13 cellular contexts compared by ENCODE assay signal in the genomic region with DNA sequence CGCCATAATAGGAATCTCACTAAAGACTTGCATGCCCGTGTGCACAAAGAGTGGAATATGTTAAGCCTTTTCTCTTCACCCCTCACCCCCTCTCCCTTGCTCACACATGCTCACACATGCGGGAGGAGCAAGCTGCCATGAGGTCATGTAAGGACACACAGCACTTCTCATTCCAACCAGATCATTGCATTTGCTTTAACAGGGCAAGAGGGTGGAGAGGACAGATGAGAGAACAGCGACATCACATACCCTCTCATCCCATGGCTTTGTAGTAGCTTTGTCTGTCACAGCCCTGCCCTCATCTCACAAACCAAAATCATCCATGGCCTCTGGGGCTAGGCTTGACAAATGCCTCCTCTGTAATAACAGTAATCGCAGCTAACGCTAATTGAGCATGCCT.
DNase-seq lines count a peak whose midpoint lies in the region; TF ChIP-seq lines count a peak whose summit lies in the region.
"Had no signal": no experiment of that assay in that cellular context is flagged by ENCODE, and none has a peak within 500 bp of the region (broad histone marks: within the 10 kb centered on the region; RNA-seq: fewer than 3 reads in every experiment).

No MANE protein-coding gene starts in this region.

- no peaks in the 10 kb centered on the region for H3K9me3 Mint-ChIP-seq in activated naive CD4-positive, alpha-beta T cell treated with anti-CD3 and anti-CD28 coated beads for 36 hours
- H3K9me3 Mint-ChIP-seq: activated T-helper 1 cell treated with anti-CD3 and anti-CD28 coated beads, Interleukin-12 subunit alpha, Interleukin-12 subunit beta, Interleukin-2, Interleukin-4 antibody, amounts not matched to agents 30 ng/mL and 10 ng/mL and 1 ng/mL, durations not matched to agents 14 hours and 24 hours and 36 hours; natural killer cell had no signal

- H3K27me3 Mint-ChIP-seq in activated naive CD4-positive, alpha-beta T cell treated with anti-CD3 and anti-CD28 coated beads for 36 hours (ENCODE audit: low read depth): no peaks in the 10 kb centered on the region

- TF ChIP-seq CTCF in A673 (conservative IDR thresholded peaks at IDR 0.05; ENCODE audit: low read depth, low read length) (no peak), left ventricle myocardium inferior (IDR thresholded peaks at IDR 0.05; ENCODE audit: borderline replicate concordance) (no peak)

- H3K36me3 Mint-ChIP-seq in activated naive CD4-positive, alpha-beta T cell treated with anti-CD3 and anti-CD28 coated beads for 36 hours (ENCODE audit: low read depth): no peaks in the 10 kb centered on the region
- H3K36me3 Mint-ChIP-seq: natural killer cell had no signal

- H3K4me1 Mint-ChIP-seq in activated naive CD4-positive, alpha-beta T cell treated with anti-CD3 and anti-CD28 coated beads for 36 hours (ENCODE audit: low read depth): no peaks in the 10 kb centered on the region

- H3K27ac ChIP-seq in A673 (ENCODE audit: low read depth, low read length, poor library complexity, severe bottlenecking) (no peak overlapping the region), SJCRH30 (no peak overlapping the region), left ventricle myocardium inferior (replicated peaks) (peak overlapping the region; percentile 78)

- H3K4me3 Mint-ChIP-seq in activated naive CD4-positive, alpha-beta T cell treated with anti-CD3 and anti-CD28 coated beads for 36 hours: no peak overlapping the region
- H3K4me3 Mint-ChIP-seq: activated T-helper 1 cell treated with anti-CD3 and anti-CD28 coated beads, Interleukin-12 subunit alpha, Interleukin-12 subunit beta, Interleukin-2, Interleukin-4 antibody, amounts not matched to agents 30 ng/mL and 10 ng/mL and 1 ng/mL, durations not matched to agents 14 hours and 24 hours and 36 hours; natural killer cell had no signal

- peak; percentile 10 for DNase-seq in A673 (ENCODE audit: low spot score)
- DNase-seq in ELF-1 (ENCODE audit: low read depth, low spot score): peak; percentile 35
- peak; percentile 58 to 74 for DNase-seq in SJCRH30
- DNase-seq in left ventricle myocardium inferior: no peak
- DNase-seq in NCI-H2029 treated with DMSO at 0.1 percent for 48 hours (lab: John Stamatoyannopoulos, UW): no peak
- DNase-seq in activated naive CD4-positive, alpha-beta T cell treated with anti-CD3 and anti-CD28 coated beads for 36 hours: no peak
- DNase-seq in 8988T: no peak
- no peak for DNase-seq in stimulated activated CD4-positive, alpha-beta T cell treated with anti-CD3 and anti-CD28 coated beads, Interleukin-12 subunit alpha, Interleukin-12 subunit beta, amount 100 ng/mL, for 4 hours
- DNase-seq: activated CD4-positive, alpha-beta T cell treated with anti-CD3 and anti-CD28 coated beads for 1 hour; natural killer cell; NCI-H1930 had no signal

- POLR2A ChIA-PET in A673 (lab: Charles Lee; ENCODE audit: low non-redundant PET): no interaction called here

- peaks cover 8% of the 10 kb centered on the region for H3K4me1 ChIP-seq in A673 (ENCODE audit: insufficient read depth, low read length, poor library complexity, severe bottlenecking)
- peaks cover 4% of the 10 kb centered on the region for H3K4me1 ChIP-seq in SJCRH30
- peaks cover 83% of the 10 kb centered on the region for H3K4me1 ChIP-seq in left ventricle myocardium inferior

- H3K4me3 ChIP-seq in A673 (ENCODE audit: low read depth, low read length, poor library complexity, severe bottlenecking) (no peak overlapping the region), SJCRH30 (peak overlapping the region; percentile 33), left ventricle myocardium inferior (peak overlapping the region; percentile 37)
- H3K4me3 ChIP-seq: skin epidermis had no signal

- CTCF ChIA-PET in A673 (lab: Charles Lee): no interaction called here
- CTCF ChIA-PET in activated naive CD4-positive, alpha-beta T cell treated with anti-CD3 and anti-CD28 coated beads for 36 hours (lab: Charles Lee): interaction anchor here (0.9 kb wide), 1 partner anchor 81 kb away, joined by 3 read pairs; no protein-coding TSS in a partner anchor

- H3K36me3 ChIP-seq in A673 (ENCODE audit: insufficient read depth, low read length, poor library complexity, severe bottlenecking) (no peaks in the 10 kb centered on the region), SJCRH30 (no peaks in the 10 kb centered on the region), left ventricle myocardium inferior (no peaks in the 10 kb centered on the region)

- BruUV-seq in A673 (replicated peaks; lab: Mats Ljungman, UMichigan): no TSS peak

- H3K27me3 ChIP-seq in A673 (replicated peaks; ENCODE audit: insufficient read depth, low read depth, low read length, poor library complexity) (no peaks in the 10 kb centered on the region), SJCRH30 (no peaks in the 10 kb centered on the region), left ventricle myocardium inferior (ENCODE audit: low read depth) (no peaks in the 10 kb centered on the region)

- no peak overlapping the region for H3K27ac Mint-ChIP-seq in activated naive CD4-positive, alpha-beta T cell treated with anti-CD3 and anti-CD28 coated beads for 36 hours
- H3K27ac Mint-ChIP-seq: activated T-helper 1 cell treated with anti-CD3 and anti-CD28 coated beads, Interleukin-12 subunit alpha, Interleukin-12 subunit beta, Interleukin-2, Interleukin-4 antibody, amounts not matched to agents 30 ng/mL and 10 ng/mL and 1 ng/mL, durations not matched to agents 14 hours and 24 hours and 36 hours; natural killer cell had no signal

- H3K9me3 ChIP-seq in A673 (ENCODE audit: low read depth, low read length, poor library complexity, severe bottlenecking) (no peaks in the 10 kb centered on the region), SJCRH30 (replicated peaks) (no peaks in the 10 kb centered on the region), left ventricle myocardium inferior (replicated peaks) (no peaks in the 10 kb centered on the region)

- intact Hi-C loops in A673 (cut with micrococcal nuclease; ENCODE audit: unreplicated experiment): no loop called here
- intact Hi-C loops in left ventricle myocardium inferior (cut with micrococcal nuclease): no loop called here
- intact Hi-C loops in activated naive CD4-positive, alpha-beta T cell treated with anti-CD3 and anti-CD28 coated beads for 36 hours (cut with micrococcal nuclease): no loop called here

Comparison
In these comparisons a context has a peak if more than half of its experiments do, and no peak if none do; other contexts are left out.
1. DNase-seq: peak in A673 (single experiment), ELF-1 (single experiment) and SJCRH30 (2 of 2); none in left ventricle myocardium inferior (single experiment), NCI-H2029 treated with DMSO at 0.1 percent for 48 hours (single experiment), activated naive CD4-positive, alpha-beta T cell treated with anti-CD3 and anti-CD28 coated beads for 36 hours (single experiment), 8988T (single experiment) and stimulated activated CD4-positive, alpha-beta T cell treated with anti-CD3 and anti-CD28 coated beads, Interleukin-12 subunit alpha, Interleukin-12 subunit beta, amount 100 ng/mL, for 4 hours (single experiment).